In the genomic region with DNA sequence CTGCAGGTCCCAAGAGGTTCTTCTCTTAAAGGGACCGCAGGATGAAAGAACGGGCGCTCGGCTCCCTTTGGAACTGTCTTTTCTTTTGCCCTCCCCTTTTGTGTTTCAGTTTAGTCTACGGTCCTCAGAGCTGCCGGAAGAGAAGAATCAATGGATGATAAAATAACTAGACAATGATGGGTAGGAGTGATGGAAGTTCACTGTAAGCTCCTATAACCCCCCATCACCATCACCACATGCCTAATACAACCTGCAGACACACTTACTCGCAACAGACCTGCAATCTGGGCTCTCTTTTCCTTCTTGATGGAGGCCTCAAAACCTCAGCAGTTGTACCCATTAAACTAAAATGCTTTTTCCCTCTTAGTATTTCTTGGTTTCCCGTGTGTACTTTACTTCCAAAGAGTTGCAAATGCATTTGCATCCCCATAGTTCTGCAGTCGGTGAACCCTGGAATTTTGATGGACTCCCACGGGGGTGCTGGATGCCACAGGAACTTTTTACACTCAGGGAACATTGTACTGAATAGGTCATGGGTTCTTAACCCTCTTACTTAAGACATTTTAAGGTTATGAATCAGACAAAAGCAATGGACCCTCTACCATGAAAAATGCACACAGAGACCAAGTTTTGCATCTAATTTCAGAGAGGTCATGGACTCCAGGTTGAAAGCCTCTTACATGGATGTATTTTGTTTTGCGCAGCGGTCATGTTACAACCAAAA, we compare ENCODE assay signal across 1 cellular context.
TF ChIP-seq lines count a peak whose summit lies in the region.

No MANE protein-coding gene starts in this region.

TF ChIP-seq in GM12878, 131 proteins besides CTCF, POLR2A, EP300 and RAD21:
- TF ChIP-seq SMAD1 (IDR thresholded peaks at IDR 0.05; ENCODE audit: low read depth, partially characterized antibody) (peak; percentile 69), PML (IDR thresholded peaks at IDR 0.05; ENCODE audit: low read length) (peak; percentile 9; the same call in 1 of the 2 replicates), CBX5 (IDR thresholded peaks at IDR 0.05; ENCODE audit: low read depth) (peak; percentile 41; the same call in 1 of the 2 replicates), NFIC (IDR thresholded peaks at IDR 0.05; ENCODE audit: low read depth, low read length) (peak; percentile 32; the same call in 1 of the 2 replicates), EED (IDR thresholded peaks at IDR 0.05; ENCODE audit: low read depth) (peak; percentile 56), RAD51 (IDR thresholded peaks at IDR 0.05) (0 out of 2 replicates have a peak, but pooled peaks have one; percentile 9), STAT1 (conservative IDR thresholded peaks at IDR 0.05) (0 out of 2 replicates have a peak, but pooled peaks have one; percentile 58), MTA3 (IDR thresholded peaks at IDR 0.05; ENCODE audit: borderline replicate concordance, low read length) (0 out of 2 replicates have a peak, but pooled peaks have one; percentile 53), POU2F2 (IDR thresholded peaks at IDR 0.05; ENCODE audit: borderline replicate concordance, low read depth, low read length) (no peak), JUNB (IDR thresholded peaks at IDR 0.05) (no peak), NRF1 (conservative IDR thresholded peaks at IDR 0.05; ENCODE audit: low read depth, low read length) (no peak), IKZF1 (conservative IDR thresholded peaks at IDR 0.05) (peak; percentile 19), KDM1A (IDR thresholded peaks at IDR 0.05; ENCODE audit: borderline replicate concordance) (no peak)
- TF ChIP-seq, protein P1, sequence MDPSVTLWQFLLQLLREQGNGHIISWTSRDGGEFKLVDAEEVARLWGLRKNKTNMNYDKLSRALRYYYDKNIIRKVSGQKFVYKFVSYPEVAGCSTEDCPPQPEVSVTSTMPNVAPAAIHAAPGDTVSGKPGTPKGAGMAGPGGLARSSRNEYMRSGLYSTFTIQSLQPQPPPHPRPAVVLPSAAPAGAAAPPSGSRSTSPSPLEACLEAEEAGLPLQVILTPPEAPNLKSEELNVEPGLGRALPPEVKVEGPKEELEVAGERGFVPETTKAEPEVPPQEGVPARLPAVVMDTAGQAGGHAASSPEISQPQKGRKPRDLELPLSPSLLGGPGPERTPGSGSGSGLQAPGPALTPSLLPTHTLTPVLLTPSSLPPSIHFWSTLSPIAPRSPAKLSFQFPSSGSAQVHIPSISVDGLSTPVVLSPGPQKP (IDR thresholded peaks at IDR 0.05; ENCODE audit: low read depth, low read length): no peak
- TF ChIP-seq, protein P2, sequence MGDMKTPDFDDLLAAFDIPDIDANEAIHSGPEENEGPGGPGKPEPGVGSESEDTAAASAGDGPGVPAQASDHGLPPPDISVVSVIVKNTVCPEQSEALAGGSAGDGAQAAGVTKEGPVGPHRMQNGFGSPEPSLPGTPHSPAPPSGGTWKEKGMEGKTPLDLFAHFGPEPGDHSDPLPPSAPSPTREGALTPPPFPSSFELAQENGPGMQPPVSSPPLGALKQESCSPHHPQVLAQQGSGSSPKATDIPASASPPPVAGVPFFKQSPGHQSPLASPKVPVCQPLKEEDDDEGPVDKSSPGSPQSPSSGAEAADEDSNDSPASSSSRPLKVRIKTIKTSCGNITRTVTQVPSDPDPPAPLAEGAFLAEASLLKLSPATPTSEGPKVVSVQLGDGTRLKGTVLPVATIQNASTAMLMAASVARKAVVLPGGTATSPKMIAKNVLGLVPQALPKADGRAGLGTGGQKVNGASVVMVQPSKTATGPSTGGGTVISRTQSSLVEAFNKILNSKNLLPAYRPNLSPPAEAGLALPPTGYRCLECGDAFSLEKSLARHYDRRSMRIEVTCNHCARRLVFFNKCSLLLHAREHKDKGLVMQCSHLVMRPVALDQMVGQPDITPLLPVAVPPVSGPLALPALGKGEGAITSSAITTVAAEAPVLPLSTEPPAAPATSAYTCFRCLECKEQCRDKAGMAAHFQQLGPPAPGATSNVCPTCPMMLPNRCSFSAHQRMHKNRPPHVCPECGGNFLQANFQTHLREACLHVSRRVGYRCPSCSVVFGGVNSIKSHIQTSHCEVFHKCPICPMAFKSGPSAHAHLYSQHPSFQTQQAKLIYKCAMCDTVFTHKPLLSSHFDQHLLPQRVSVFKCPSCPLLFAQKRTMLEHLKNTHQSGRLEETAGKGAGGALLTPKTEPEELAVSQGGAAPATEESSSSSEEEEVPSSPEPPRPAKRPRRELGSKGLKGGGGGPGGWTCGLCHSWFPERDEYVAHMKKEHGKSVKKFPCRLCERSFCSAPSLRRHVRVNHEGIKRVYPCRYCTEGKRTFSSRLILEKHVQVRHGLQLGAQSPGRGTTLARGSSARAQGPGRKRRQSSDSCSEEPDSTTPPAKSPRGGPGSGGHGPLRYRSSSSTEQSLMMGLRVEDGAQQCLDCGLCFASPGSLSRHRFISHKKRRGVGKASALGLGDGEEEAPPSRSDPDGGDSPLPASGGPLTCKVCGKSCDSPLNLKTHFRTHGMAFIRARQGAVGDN (IDR thresholded peaks at IDR 0.05): peak; percentile 47; the same call in 1 of the 2 replicates
- TF ChIP-seq, protein P3, sequence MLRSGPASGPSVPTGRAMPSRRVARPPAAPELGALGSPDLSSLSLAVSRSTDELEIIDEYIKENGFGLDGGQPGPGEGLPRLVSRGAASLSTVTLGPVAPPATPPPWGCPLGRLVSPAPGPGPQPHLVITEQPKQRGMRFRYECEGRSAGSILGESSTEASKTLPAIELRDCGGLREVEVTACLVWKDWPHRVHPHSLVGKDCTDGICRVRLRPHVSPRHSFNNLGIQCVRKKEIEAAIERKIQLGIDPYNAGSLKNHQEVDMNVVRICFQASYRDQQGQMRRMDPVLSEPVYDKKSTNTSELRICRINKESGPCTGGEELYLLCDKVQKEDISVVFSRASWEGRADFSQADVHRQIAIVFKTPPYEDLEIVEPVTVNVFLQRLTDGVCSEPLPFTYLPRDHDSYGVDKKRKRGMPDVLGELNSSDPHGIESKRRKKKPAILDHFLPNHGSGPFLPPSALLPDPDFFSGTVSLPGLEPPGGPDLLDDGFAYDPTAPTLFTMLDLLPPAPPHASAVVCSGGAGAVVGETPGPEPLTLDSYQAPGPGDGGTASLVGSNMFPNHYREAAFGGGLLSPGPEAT (IDR thresholded peaks at IDR 0.05; ENCODE audit: low read depth): 0 out of 2 replicates have a peak, but pooled peaks have one; percentile 0
- TF ChIP-seq, protein P4, sequence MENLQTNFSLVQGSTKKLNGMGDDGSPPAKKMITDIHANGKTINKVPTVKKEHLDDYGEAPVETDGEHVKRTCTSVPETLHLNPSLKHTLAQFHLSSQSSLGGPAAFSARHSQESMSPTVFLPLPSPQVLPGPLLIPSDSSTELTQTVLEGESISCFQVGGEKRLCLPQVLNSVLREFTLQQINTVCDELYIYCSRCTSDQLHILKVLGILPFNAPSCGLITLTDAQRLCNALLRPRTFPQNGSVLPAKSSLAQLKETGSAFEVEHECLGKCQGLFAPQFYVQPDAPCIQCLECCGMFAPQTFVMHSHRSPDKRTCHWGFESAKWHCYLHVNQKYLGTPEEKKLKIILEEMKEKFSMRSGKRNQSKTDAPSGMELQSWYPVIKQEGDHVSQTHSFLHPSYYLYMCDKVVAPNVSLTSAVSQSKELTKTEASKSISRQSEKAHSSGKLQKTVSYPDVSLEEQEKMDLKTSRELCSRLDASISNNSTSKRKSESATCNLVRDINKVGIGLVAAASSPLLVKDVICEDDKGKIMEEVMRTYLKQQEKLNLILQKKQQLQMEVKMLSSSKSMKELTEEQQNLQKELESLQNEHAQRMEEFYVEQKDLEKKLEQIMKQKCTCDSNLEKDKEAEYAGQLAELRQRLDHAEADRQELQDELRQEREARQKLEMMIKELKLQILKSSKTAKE (IDR thresholded peaks at IDR 0.05; ENCODE audit: low read depth, poor library complexity, severe bottlenecking): peak; percentile 32
- TF ChIP-seq, protein P5, sequence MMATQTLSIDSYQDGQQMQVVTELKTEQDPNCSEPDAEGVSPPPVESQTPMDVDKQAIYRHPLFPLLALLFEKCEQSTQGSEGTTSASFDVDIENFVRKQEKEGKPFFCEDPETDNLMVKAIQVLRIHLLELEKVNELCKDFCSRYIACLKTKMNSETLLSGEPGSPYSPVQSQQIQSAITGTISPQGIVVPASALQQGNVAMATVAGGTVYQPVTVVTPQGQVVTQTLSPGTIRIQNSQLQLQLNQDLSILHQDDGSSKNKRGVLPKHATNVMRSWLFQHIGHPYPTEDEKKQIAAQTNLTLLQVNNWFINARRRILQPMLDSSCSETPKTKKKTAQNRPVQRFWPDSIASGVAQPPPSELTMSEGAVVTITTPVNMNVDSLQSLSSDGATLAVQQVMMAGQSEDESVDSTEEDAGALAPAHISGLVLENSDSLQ (IDR thresholded peaks at IDR 0.05): peak; percentile 44
- TF ChIP-seq, protein P6, sequence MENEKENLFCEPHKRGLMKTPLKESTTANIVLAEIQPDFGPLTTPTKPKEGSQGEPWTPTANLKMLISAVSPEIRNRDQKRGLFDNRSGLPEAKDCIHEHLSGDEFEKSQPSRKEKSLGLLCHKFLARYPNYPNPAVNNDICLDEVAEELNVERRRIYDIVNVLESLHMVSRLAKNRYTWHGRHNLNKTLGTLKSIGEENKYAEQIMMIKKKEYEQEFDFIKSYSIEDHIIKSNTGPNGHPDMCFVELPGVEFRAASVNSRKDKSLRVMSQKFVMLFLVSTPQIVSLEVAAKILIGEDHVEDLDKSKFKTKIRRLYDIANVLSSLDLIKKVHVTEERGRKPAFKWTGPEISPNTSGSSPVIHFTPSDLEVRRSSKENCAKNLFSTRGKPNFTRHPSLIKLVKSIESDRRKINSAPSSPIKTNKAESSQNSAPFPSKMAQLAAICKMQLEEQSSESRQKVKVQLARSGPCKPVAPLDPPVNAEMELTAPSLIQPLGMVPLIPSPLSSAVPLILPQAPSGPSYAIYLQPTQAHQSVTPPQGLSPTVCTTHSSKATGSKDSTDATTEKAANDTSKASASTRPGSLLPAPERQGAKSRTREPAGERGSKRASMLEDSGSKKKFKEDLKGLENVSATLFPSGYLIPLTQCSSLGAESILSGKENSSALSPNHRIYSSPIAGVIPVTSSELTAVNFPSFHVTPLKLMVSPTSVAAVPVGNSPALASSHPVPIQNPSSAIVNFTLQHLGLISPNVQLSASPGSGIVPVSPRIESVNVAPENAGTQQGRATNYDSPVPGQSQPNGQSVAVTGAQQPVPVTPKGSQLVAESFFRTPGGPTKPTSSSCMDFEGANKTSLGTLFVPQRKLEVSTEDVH (IDR thresholded peaks at IDR 0.05; ENCODE audit: low read depth, partially characterized antibody): peak; percentile 37
